ENCODE assay signal across 17 cellular contexts in the genomic region with DNA sequence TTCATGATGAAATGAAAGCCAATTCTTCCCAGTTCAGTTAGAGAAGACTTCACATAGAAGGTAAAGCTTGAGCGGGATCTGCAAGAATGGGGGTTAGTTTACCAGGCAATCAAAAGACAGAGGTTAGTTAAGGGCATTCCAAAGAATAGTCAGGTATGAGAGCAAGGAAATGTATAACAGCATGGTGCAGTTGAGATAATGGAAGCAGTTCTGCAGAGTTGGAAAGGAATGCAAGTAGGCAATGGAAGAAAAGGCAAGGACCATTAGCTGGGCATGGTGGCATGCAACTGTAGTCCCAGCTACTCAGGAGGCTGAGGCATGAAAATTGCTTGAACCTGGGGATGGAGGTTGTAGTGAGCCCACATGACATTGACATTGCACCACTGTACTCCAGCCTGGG. TPM values are rescaled to one million over a fixed set of nuclear protein-coding genes. Genes with fewer than 3 reads are reported as not detected.
DNase-seq lines count a peak whose midpoint lies in the region; ATAC-seq and TF ChIP-seq lines count a peak whose summit lies in the region.
"Had no signal": no experiment of that assay in that cellular context is flagged by ENCODE, and none has a peak within 500 bp of the region (broad histone marks: within the 10 kb centered on the region; RNA-seq: fewer than 3 reads in every experiment).

No MANE protein-coding gene starts in this region.

- no peak for TF ChIP-seq POLR2A in erythroblast (IDR thresholded peaks at IDR 0.05; ENCODE audit: low read length)

- peaks cover 27% of the 10 kb centered on the region for H3K4me1 Mint-ChIP-seq in GM23338
- peaks cover 30% of the 10 kb centered on the region for H3K4me1 Mint-ChIP-seq in WTC11
- H3K4me1 Mint-ChIP-seq in neural progenitor cell: peaks cover 18% of the 10 kb centered on the region
- H3K4me1 Mint-ChIP-seq: CD4-positive, alpha-beta memory T cell had no signal

- peak overlapping the region; percentile 45; the same call in 1 of the 2 replicates for H3K4me2 ChIP-seq in GM23338
- H3K4me2 ChIP-seq in neural progenitor cell: no peak overlapping the region
- H3K4me2 ChIP-seq: A549 had no signal

- H3K36me3 ChIP-seq in GM23338 (ENCODE audit: insufficient read depth) (no peaks in the 10 kb centered on the region), neural progenitor cell (no peaks in the 10 kb centered on the region)

- peak; percentile 52 for DNase-seq in GM23338 (ENCODE audit: low spot score)
- no peak for DNase-seq in WTC11 (ENCODE audit: low spot score)
- peak; percentile 54 for DNase-seq in iPS DF 19.7 (ENCODE audit: low read depth, low spot score)
- no peak for DNase-seq in neural progenitor cell (ENCODE audit: low spot score)
- no peak for DNase-seq in erythroblast (lab: John Stamatoyannopoulos, UW)
- DNase-seq: AML-193, DMS153, DMS79, GF-D8, HCEC 1CT, KG1 had no signal

- H3K79me2 ChIP-seq in GM23338 (replicated peaks; ENCODE audit: insufficient read depth) (no peaks in the 10 kb centered on the region), neural progenitor cell (ENCODE audit: low read depth) (no peaks in the 10 kb centered on the region)

- no peak overlapping the region for H3K9ac ChIP-seq in neural progenitor cell

- H3K27ac ChIP-seq in GM23338 (ENCODE audit: low read depth) (no peak overlapping the region; the same call in 1 of the 2 replicates), neural progenitor cell (no peak overlapping the region)
- H3K27ac ChIP-seq: 22Rv1, A549, C4-2B had no signal

- POLR2A ChIA-PET in WTC11 (lab: Charles Lee): no interaction called here

- H3F3A ChIP-seq in GM23338 (replicated peaks; ENCODE audit: low read depth) (no peaks in the 10 kb centered on the region; the same call in 1 of the 2 replicates), neural progenitor cell (ENCODE audit: low read depth) (no peaks in the 10 kb centered on the region)

- H2AFZ ChIP-seq in GM23338 (no peak overlapping the region), neural progenitor cell (replicated peaks) (no peak overlapping the region)

- H3K9me2 ChIP-seq in GM23338 (ENCODE audit: insufficient read depth): no peaks in the 10 kb centered on the region

- H3K4me1 ChIP-seq in GM23338 (ENCODE audit: insufficient read depth) (peaks cover 24% of the 10 kb centered on the region), neural progenitor cell (peaks cover 8% of the 10 kb centered on the region)
- H3K4me1 ChIP-seq: A549 had no signal

- ATAC-seq in GM23338: peak; percentile 85
- peak; percentile 86 for ATAC-seq in WTC11
- ATAC-seq in HG03565 (IDR thresholded peaks at IDR 0.05; ENCODE audit: unreplicated experiment): no peak
- no peak for ATAC-seq in HG03439 (IDR thresholded peaks at IDR 0.05; ENCODE audit: unreplicated experiment)
- ATAC-seq: A549 had no signal

- H3K27ac Mint-ChIP-seq in GM23338 (peak overlapping the region; percentile 14; the same call in 1 of the 2 replicates), WTC11 (no peak overlapping the region), neural progenitor cell (peak overlapping the region; percentile 5)

- no peaks in the 10 kb centered on the region for H3K9me3 ChIP-seq in neural progenitor cell (ENCODE audit: low read depth)
- H3K9me3 ChIP-seq: A549 had no signal

- H3K9me3 Mint-ChIP-seq in GM23338 (peaks cover 20% of the 10 kb centered on the region), WTC11 (0 out of 2 replicates have a peak, but pooled peaks cover 3% of the 10 kb centered on the region), neural progenitor cell (no peaks in the 10 kb centered on the region)

- no peaks in the 10 kb centered on the region for H3K27me3 ChIP-seq in GM23338 (ENCODE audit: insufficient read depth)
- H3K27me3 ChIP-seq in neural progenitor cell: no peaks in the 10 kb centered on the region

- H3K36me3 Mint-ChIP-seq in GM23338 (ENCODE audit: low read depth) (peaks cover 9% of the 10 kb centered on the region), WTC11 (no peaks in the 10 kb centered on the region; the same call in 1 of the 2 replicates), neural progenitor cell (peaks cover 8% of the 10 kb centered on the region)
- H3K36me3 Mint-ChIP-seq: CD4-positive, alpha-beta memory T cell had no signal

- TF ChIP-seq CTCF in GM23338 (conservative IDR thresholded peaks at IDR 0.05; ENCODE audit: low read depth in 2 of 2): no peak
- no peak for TF ChIP-seq CTCF in WTC11 (IDR thresholded peaks at IDR 0.05)
- TF ChIP-seq CTCF in neural progenitor cell (IDR thresholded peaks at IDR 0.05): no peak

- H3K4me3 Mint-ChIP-seq in GM23338 (no peak overlapping the region), WTC11 (no peak overlapping the region), neural progenitor cell (no peak overlapping the region)
- H3K4me3 Mint-ChIP-seq: CD4-positive, alpha-beta memory T cell had no signal

- H3K27me3 Mint-ChIP-seq in GM23338 (ENCODE audit: insufficient read depth, low read depth, poor library complexity) (no peaks in the 10 kb centered on the region), WTC11 (ENCODE audit: low read depth) (no peaks in the 10 kb centered on the region), neural progenitor cell (ENCODE audit: insufficient read depth, low read depth) (no peaks in the 10 kb centered on the region)
- H3K27me3 Mint-ChIP-seq: CD4-positive, alpha-beta memory T cell had no signal

- no peak overlapping the region for H3K4me3 ChIP-seq in GM23338
- no peak overlapping the region for H3K4me3 ChIP-seq in neural progenitor cell
- H3K4me3 ChIP-seq: A549 had no signal

- no peaks in the 10 kb centered on the region for H4K20me1 ChIP-seq in GM23338 (replicated peaks; ENCODE audit: insufficient read depth)
- no peaks in the 10 kb centered on the region for H4K20me1 ChIP-seq in neural progenitor cell (ENCODE audit: low read depth)

- CTCF ChIA-PET in WTC11 (lab: Charles Lee): interaction anchor here (1.4 kb wide), 1 partner anchor 225 kb away, joined by 5 read pairs; no protein-coding TSS in a partner anchor

TF ChIP-seq in WTC11, 78 proteins besides CTCF, POLR2A, EP300 and RAD21:
- no peak for TF ChIP-seq FOXP1 (CRISPR knock-in tag; IDR thresholded peaks at IDR 0.05; ENCODE audit: borderline replicate concordance)
- TF ChIP-seq SP1 (CRISPR knock-in tag; conservative IDR thresholded peaks at IDR 0.05): 0 out of 2 replicates have a peak, but pooled peaks have one; percentile 27
- TF ChIP-seq NFATC4 (CRISPR knock-in tag; IDR thresholded peaks at IDR 0.05): no peak
- TF ChIP-seq, protein P1, sequence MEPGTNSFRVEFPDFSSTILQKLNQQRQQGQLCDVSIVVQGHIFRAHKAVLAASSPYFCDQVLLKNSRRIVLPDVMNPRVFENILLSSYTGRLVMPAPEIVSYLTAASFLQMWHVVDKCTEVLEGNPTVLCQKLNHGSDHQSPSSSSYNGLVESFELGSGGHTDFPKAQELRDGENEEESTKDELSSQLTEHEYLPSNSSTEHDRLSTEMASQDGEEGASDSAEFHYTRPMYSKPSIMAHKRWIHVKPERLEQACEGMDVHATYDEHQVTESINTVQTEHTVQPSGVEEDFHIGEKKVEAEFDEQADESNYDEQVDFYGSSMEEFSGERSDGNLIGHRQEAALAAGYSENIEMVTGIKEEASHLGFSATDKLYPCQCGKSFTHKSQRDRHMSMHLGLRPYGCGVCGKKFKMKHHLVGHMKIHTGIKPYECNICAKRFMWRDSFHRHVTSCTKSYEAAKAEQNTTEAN (CRISPR knock-in tag; IDR thresholded peaks at IDR 0.05): 0 out of 2 replicates have a peak, but pooled peaks have one; percentile 22
- TF ChIP-seq USF1 (CRISPR knock-in tag; IDR thresholded peaks at IDR 0.05): no peak
- peak; percentile 79 for TF ChIP-seq ZNF121 (CRISPR knock-in tag; IDR thresholded peaks at IDR 0.05)

RNA-seq across cellular contexts. Expression of gene LSAMP, which starts 55.0 kb away (rescaled TPM):
- total RNA-seq in GM23338 (2014; rRNA removed; shearing (Covaris generic)): 1.6 and 2.0 TPM in 2 replicates
- 1.4 and 2.9 TPM in 2 replicates for polyA plus RNA-seq in GM23338 (2016; fragmentation: Nextera tagmentation; extraction: Ambion mirVana)
- total RNA-seq in WTC11 (2021) (3.6 to 5.9 TPM (median 5.7 TPM) in 3 replicates), neural progenitor cell (ENCODE audit: low replicate concordance) (13.3 and 18.0 TPM in 2 replicates)
- total RNA-seq: CD4-positive, alpha-beta memory T cell had no signal
- polyA plus RNA-seq: CD4-positive, alpha-beta memory T cell had no signal

Comparison
In these comparisons a context has a peak if more than half of its experiments do, and no peak if none do; other contexts are left out.
1. ATAC-seq: peak in GM23338 (single experiment) and WTC11 (single experiment); none in HG03565 (single experiment) and HG03439 (single experiment).
2. DNase-seq: peak in GM23338 (single experiment) and iPS DF 19.7 (single experiment); none in WTC11 (single experiment), neural progenitor cell (single experiment) and erythroblast (0 of 2).